In the genomic region with DNA sequence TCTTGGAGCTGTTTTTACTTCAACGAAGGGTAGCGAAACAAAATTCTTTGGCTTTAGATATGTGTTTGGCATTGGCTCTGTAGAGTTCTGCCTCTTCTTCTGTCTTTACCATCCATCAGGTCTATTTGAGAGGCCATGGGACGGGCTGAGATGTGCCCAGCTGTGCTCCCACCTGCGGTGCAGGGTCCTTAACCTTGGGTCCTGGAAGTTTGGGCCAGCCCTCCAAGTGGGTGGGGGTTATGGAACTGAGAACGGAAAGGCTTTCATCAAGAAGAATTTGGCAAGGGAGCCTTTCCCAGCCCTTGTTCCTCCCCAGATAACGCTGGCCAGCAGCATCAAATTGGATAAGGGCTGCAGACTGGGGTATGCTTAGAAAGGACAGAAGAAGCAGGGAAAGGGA, we compare ENCODE assay signal across 19 cellular contexts.
DNase-seq lines count a peak whose midpoint lies in the region; ATAC-seq and TF ChIP-seq lines count a peak whose summit lies in the region.
"Had no signal": no experiment of that assay in that cellular context is flagged by ENCODE, and none has a peak within 500 bp of the region (broad histone marks: within the 10 kb centered on the region; RNA-seq: fewer than 3 reads in every experiment).

No MANE protein-coding gene starts in this region.

- no peaks in the 10 kb centered on the region for H3K4me1 ChIP-seq in right atrium auricular region
- peaks cover 97% of the 10 kb centered on the region for H3K4me1 ChIP-seq in BLaER1
- peaks cover 0 to 2% (median 0%) of the 10 kb centered on the region in 4 donors for H3K4me1 ChIP-seq in esophagus muscularis mucosa
- H3K4me1 ChIP-seq: HAP-1 had no signal

- no peaks in the 10 kb centered on the region for H3K9me3 Mint-ChIP-seq in stimulated activated memory B cell treated with anti-CD40 and anti-IgM and Interleukin-4, amounts not matched to agents 10 μg/mL and 1 μg/mL and 100 μg/mL, for 72 hours
- H3K9me3 Mint-ChIP-seq: CD8-positive, alpha-beta memory T cell had no signal

- H3K27ac ChIP-seq in right atrium auricular region (no peak overlapping the region), BLaER1 (peak overlapping the region; percentile 75), esophagus muscularis mucosa (replicated peaks in 1 of 4) (no peak overlapping the region)
- H3K27ac ChIP-seq: GM23248 had no signal

- peak overlapping the region; percentile 32; the same call in 1 of the 2 replicates for H3K9ac ChIP-seq in BLaER1
- H3K9ac ChIP-seq: GM23248 had no signal

- TF ChIP-seq EP300 in esophagus muscularis mucosa (IDR thresholded peaks at IDR 0.05): no peak

- TF ChIP-seq POLR2A in esophagus muscularis mucosa (IDR thresholded peaks at IDR 0.05; ENCODE audit: low read depth): no peak

- no peak overlapping the region for H3K4me3 Mint-ChIP-seq in T-helper 17 cell
- no peak overlapping the region for H3K4me3 Mint-ChIP-seq in stimulated activated memory B cell treated with anti-CD40 and anti-IgM and Interleukin-4, amounts not matched to agents 10 μg/mL and 1 μg/mL and 100 μg/mL, for 72 hours
- H3K4me3 Mint-ChIP-seq: CD4-positive, CD25-positive, alpha-beta regulatory T cell had no signal

- H3K9me3 ChIP-seq in right atrium auricular region (no peaks in the 10 kb centered on the region), BLaER1 (no peaks in the 10 kb centered on the region), T-helper 17 cell (ENCODE audit: control insufficient read depth, low read length, poor library complexity, severe bottlenecking) (no peaks in the 10 kb centered on the region), esophagus muscularis mucosa (no peaks in the 10 kb centered on the region)
- H3K9me3 ChIP-seq: HAP-1 had no signal

- no peak for DNase-seq in Right ventricle myocardium inferior (ENCODE audit: missing footprints)
- DNase-seq in right atrium auricular region (ENCODE audit: low spot score): no peak
- no peak for DNase-seq in T-helper 17 cell
- peak; percentile 85 for DNase-seq in esophagus muscularis mucosa (ENCODE audit: extremely low spot score)
- no peak for DNase-seq in activated T-cell treated with anti-CD3 and anti-CD28 coated beads for 4 hours
- DNase-seq: 8988T, C1 segment of cervical spinal cord, COR-L47, DMS 273 treated with DMSO at 0.1 percent for 48 hours, DMS53, EL, GM23248 had no signal

- H3K27me3 Mint-ChIP-seq in T-helper 17 cell: peaks cover 41% of the 10 kb centered on the region
- peaks cover 47% of the 10 kb centered on the region for H3K27me3 Mint-ChIP-seq in stimulated activated memory B cell treated with anti-CD40 and anti-IgM and Interleukin-4, amounts not matched to agents 10 μg/mL and 1 μg/mL and 100 μg/mL, for 72 hours

- no peaks in the 10 kb centered on the region for H3K36me3 Mint-ChIP-seq in T-helper 17 cell (ENCODE audit: low read depth)
- H3K36me3 Mint-ChIP-seq in stimulated activated memory B cell treated with anti-CD40 and anti-IgM and Interleukin-4, amounts not matched to agents 10 μg/mL and 1 μg/mL and 100 μg/mL, for 72 hours: no peaks in the 10 kb centered on the region
- H3K36me3 Mint-ChIP-seq: CD4-positive, CD25-positive, alpha-beta regulatory T cell had no signal

- no peak for TF ChIP-seq CTCF in right atrium auricular region (IDR thresholded peaks at IDR 0.05)
- TF ChIP-seq CTCF in esophagus muscularis mucosa (IDR thresholded peaks at IDR 0.05): no peak

- H3K4me1 Mint-ChIP-seq in T-helper 17 cell: peaks cover 14% of the 10 kb centered on the region
- no peaks in the 10 kb centered on the region for H3K4me1 Mint-ChIP-seq in stimulated activated memory B cell treated with anti-CD40 and anti-IgM and Interleukin-4, amounts not matched to agents 10 μg/mL and 1 μg/mL and 100 μg/mL, for 72 hours

- 70% methylated on average over 6 of the region's 6 CpGs for WGBS in esophagus muscularis mucosa

- H3K36me3 ChIP-seq in right atrium auricular region: no peaks in the 10 kb centered on the region
- H3K36me3 ChIP-seq in BLaER1: no peaks in the 10 kb centered on the region
- H3K36me3 ChIP-seq in esophagus muscularis mucosa: no peaks in the 10 kb centered on the region
- H3K36me3 ChIP-seq: HAP-1 had no signal

- intact Hi-C loops in Right ventricle myocardium inferior (cut with DNase I) (no loop called here), esophagus muscularis mucosa (cut with DNase I) (no loop called here)

- H3K27me3 ChIP-seq in right atrium auricular region (no peaks in the 10 kb centered on the region), BLaER1 (no peaks in the 10 kb centered on the region), esophagus muscularis mucosa (peaks cover 0 to 5% (median 0%) of the 10 kb centered on the region in 4 donors)

- H4K20me1 ChIP-seq in BLaER1: no peaks in the 10 kb centered on the region

- H3K4me2 ChIP-seq in BLaER1: peak overlapping the region; percentile 92

- H3K27ac Mint-ChIP-seq in T-helper 17 cell: peak overlapping the region; percentile 68
- H3K27ac Mint-ChIP-seq in stimulated activated memory B cell treated with anti-CD40 and anti-IgM and Interleukin-4, amounts not matched to agents 10 μg/mL and 1 μg/mL and 100 μg/mL, for 72 hours: no peak overlapping the region
- H3K27ac Mint-ChIP-seq: CD4-positive, CD25-positive, alpha-beta regulatory T cell had no signal

- H3K4me3 ChIP-seq in right atrium auricular region: no peak overlapping the region
- H3K4me3 ChIP-seq in BLaER1: peak overlapping the region; percentile 41; the same call in 1 of the 2 replicates
- no peak overlapping the region for H3K4me3 ChIP-seq in esophagus muscularis mucosa
- H3K4me3 ChIP-seq: GM12878, GM23248, HAP-1 had no signal

- peak; percentile 44 for ATAC-seq in Right ventricle myocardium inferior
- no peak for ATAC-seq in T-helper 17 cell
- no peak for ATAC-seq in GM19395 (IDR thresholded peaks at IDR 0.05; ENCODE audit: unreplicated experiment)
- no peak for ATAC-seq in stimulated activated memory B cell treated with anti-CD40 and anti-IgM and Interleukin-4, amounts not matched to agents 10 μg/mL and 1 μg/mL and 100 μg/mL, for 72 hours
- ATAC-seq: GM12878 had no signal
